Comparison of ENCODE assay signal across 8 cellular contexts in the genomic region with DNA sequence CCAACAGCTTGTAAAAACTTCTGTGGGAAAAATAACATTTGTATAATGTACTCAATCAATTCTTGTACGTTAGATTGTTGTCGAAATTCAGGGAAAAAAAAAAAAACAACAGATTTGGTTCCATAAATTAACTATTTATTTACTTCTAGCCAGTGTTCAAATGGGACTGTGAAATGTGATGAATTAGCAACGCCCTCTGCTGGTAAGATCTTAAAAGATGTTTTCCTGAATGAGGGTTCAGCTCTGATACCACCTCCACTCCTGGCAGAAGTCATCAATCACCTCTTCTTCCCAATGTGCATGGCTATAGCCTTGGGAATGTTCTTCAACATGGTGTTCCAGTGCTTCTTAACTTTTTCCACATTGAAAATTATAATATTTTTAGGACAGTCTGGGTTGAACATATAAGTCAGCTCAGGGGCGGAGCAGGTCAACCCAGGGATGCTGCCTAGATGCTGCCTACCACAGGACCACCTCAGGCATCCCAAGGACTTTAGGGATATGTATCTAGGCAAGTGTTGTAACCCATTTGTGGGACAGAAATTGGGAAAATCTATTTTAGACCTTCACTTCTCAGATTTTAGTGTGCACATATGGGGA.
DNase-seq lines count a peak whose midpoint lies in the region; ATAC-seq and TF ChIP-seq lines count a peak whose summit lies in the region.

No MANE protein-coding gene starts in this region.

- H3F3A ChIP-seq in SU-DHL-6 (ENCODE audit: insufficient read depth): no peaks in the 10 kb centered on the region

- no peak overlapping the region for H2AFZ ChIP-seq in SU-DHL-6 (ENCODE audit: low read depth, low read length, severe bottlenecking)

- no peaks in the 10 kb centered on the region for H3K9me3 ChIP-seq in SU-DHL-6 (ENCODE audit: insufficient read depth, low read length)

- H3K9me2 ChIP-seq in SU-DHL-6 (replicated peaks; ENCODE audit: insufficient read depth, low read length): no peaks in the 10 kb centered on the region

- H3K79me2 ChIP-seq in SU-DHL-6 (ENCODE audit: insufficient read depth, low read length): no peaks in the 10 kb centered on the region

- H3K9ac ChIP-seq in SU-DHL-6 (ENCODE audit: low read length): no peak overlapping the region

- H3K4me2 ChIP-seq in SU-DHL-6 (ENCODE audit: low read depth, low read length, poor library complexity, severe bottlenecking): no peak overlapping the region

- TF ChIP-seq CTCF in C4-2B (conservative IDR thresholded peaks at IDR 0.05) (peak; percentile 78), SU-DHL-6 (IDR thresholded peaks at IDR 0.05; ENCODE audit: insufficient read depth, low read length, poor library complexity, severe bottlenecking) (peak; percentile 43)

- ATAC-seq in GM19025 (IDR thresholded peaks at IDR 0.05; ENCODE audit: low read depth, unreplicated experiment): peak; percentile 48
- no peak for ATAC-seq in GM19035 (IDR thresholded peaks at IDR 0.05; ENCODE audit: unreplicated experiment)

- H3K4me3 ChIP-seq in SU-DHL-6 (ENCODE audit: insufficient read depth, low read length, poor library complexity, severe bottlenecking): no peak overlapping the region

- H4K20me1 ChIP-seq in SU-DHL-6 (ENCODE audit: low read depth, low read length): no peaks in the 10 kb centered on the region

- H3K27me3 ChIP-seq in SU-DHL-6 (ENCODE audit: low read length): no peaks in the 10 kb centered on the region

- DNase-seq in Kasumi-1 (lab: John Stamatoyannopoulos, UW) (peak; percentile 43 to 54), germinal center (ENCODE audit: low spot score) (peak; percentile 2), renal cortical epithelial cell (ENCODE audit: low read depth) (peak; percentile 45)
- no peak for DNase-seq in activated naive CD4-positive, alpha-beta T cell (lab: John Stamatoyannopoulos, UW)

- H3K27ac ChIP-seq in C4-2B (no peak overlapping the region), SU-DHL-6 (ENCODE audit: low read depth, low read length) (no peak overlapping the region)

- H3K36me3 ChIP-seq in SU-DHL-6 (ENCODE audit: low read length): no peaks in the 10 kb centered on the region

Comparison
In these comparisons a context has a peak if more than half of its experiments do, and no peak if none do; other contexts are left out.
1. DNase-seq: peak in Kasumi-1 (2 of 2), germinal center (single experiment) and renal cortical epithelial cell (single experiment); none in activated naive CD4-positive, alpha-beta T cell (0 of 4).